In the genomic region with DNA sequence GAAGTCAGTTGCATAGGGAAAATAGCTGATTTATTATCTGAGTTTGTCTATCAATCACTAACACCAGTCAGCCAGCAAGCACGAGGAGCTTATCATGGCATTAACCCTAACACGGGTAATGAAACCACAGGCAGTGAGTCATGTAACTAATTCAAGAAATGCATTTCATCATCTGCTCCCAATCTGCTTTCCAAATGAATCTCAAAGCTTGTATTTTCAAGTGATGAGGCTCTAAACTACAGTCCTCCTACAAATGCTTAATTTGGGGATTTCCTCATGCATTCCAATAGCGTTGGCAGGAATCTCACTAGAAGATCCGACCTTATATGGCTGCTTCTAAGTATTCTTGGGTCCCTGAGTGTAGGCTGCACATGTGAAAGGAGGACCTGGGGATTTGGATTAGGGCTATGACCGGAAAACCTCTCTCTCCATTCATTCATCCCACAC, we compare ENCODE assay signal across 8 cellular contexts.
A peak's percentile ranks its signal among the peaks of the same experiment; 100 is the strongest.
DNase-seq lines count a peak whose midpoint lies in the region; ATAC-seq, FAIRE-seq and TF ChIP-seq lines count a peak whose summit lies in the region.

No MANE protein-coding gene starts in this region.

- POLR2A ChIA-PET in MCF 10A (lab: Yijun Ruan, JAX) = interaction anchor here (0.9 to 1.2 kb wide), 2 partner anchors 9 to 119 kb away, joined by 5 read pairs; partner anchors contain the start of gene HSBP1
- POLR2A ChIA-PET in PC-3 (lab: Charles Lee; ENCODE audit: unreplicated experiment) = interaction anchor here (0.5 kb wide), 1 partner anchor 118 kb away, joined by 3 read pairs; the partner anchor contains the start of gene HSBP1

- no peak overlapping the region for H3K4me2 ChIP-seq in PC-3 (ENCODE audit: low read length)

- no peaks in the 10 kb centered on the region for H3K9me3 ChIP-seq in breast epithelium
- no peaks in the 10 kb centered on the region for H3K9me3 ChIP-seq in PC-3 (ENCODE audit: low read length)

- intact Hi-C loops in MCF 10A (cut with micrococcal nuclease) (loop anchor here (5.0 kb wide), 1 partner anchor 118 kb away; the partner anchor contains the start of gene HSBP1), breast epithelium (cut with DNase I; ENCODE audit: low total_unique reads) (no loop called here), PC-3 (cut with micrococcal nuclease) (no loop called here)

- no peak for FAIRE-seq in urothelium cell line (lab: Jason Lieb, UNC)

- peaks cover 20% of the 10 kb centered on the region for H3K4me1 Mint-ChIP-seq in MCF 10A (ENCODE audit: insufficient read depth, unreplicated experiment)

- H3K27me3 ChIP-seq in breast epithelium = no peaks in the 10 kb centered on the region
- H3K27me3 ChIP-seq in PC-3 (ENCODE audit: low read length) = peaks cover 15% of the 10 kb centered on the region

- H3K9me3 Mint-ChIP-seq in MCF 10A (ENCODE audit: unreplicated experiment) = no peaks in the 10 kb centered on the region

- H3K36me3 ChIP-seq in breast epithelium (no peaks in the 10 kb centered on the region), PC-3 (ENCODE audit: low read depth, low read length) (no peaks in the 10 kb centered on the region)

- H3K9me2 ChIP-seq in PC-3 (replicated peaks; ENCODE audit: low read length) = no peaks in the 10 kb centered on the region

- no peaks in the 10 kb centered on the region for H3K79me2 ChIP-seq in PC-3 (ENCODE audit: low read length)

- peak; percentile 89 for DNase-seq in MCF 10A (ENCODE audit: unreplicated experiment)
- DNase-seq in breast epithelium (ENCODE audit: low spot score in 2 of 2) = no peak
- DNase-seq in NOMO-1 (lab: John Stamatoyannopoulos, UW; ENCODE audit: unreplicated experiment in 2 of 2) = peak; percentile 45 to 93
- peak; percentile 94 for DNase-seq in fibroblast of the aortic adventitia (ENCODE audit: low read depth)
- DNase-seq in urothelium cell line (ENCODE audit: low spot score) = peak; percentile 62
- no peak for DNase-seq in PC-3
- no peak for DNase-seq in midbrain (lab: John Stamatoyannopoulos, UW)

- H3K4me3 Mint-ChIP-seq in MCF 10A (ENCODE audit: unreplicated experiment) = no peak overlapping the region

- no TSS peak for BruUV-seq in MCF 10A (replicated peaks; lab: Mats Ljungman, UMichigan)
- BruUV-seq in PC-3 (replicated peaks; lab: Mats Ljungman, UMichigan) = no TSS peak

- ATAC-seq in PC-3 = no peak
- no peak for ATAC-seq in HG03280 (IDR thresholded peaks at IDR 0.05; ENCODE audit: unreplicated experiment)

- H3K27me3 Mint-ChIP-seq in MCF 10A (ENCODE audit: insufficient read depth, unreplicated experiment) = no peaks in the 10 kb centered on the region

- no peaks in the 10 kb centered on the region for H4K20me1 ChIP-seq in PC-3 (ENCODE audit: low read length)

- TF ChIP-seq CTCF in MCF 10A (IDR thresholded peaks at IDR 0.05; ENCODE audit: unreplicated experiment) (no peak), breast epithelium (IDR thresholded peaks at IDR 0.05) (no peak), fibroblast of the aortic adventitia (IDR thresholded peaks at IDR 0.05; ENCODE audit: insufficient read depth, low read length) (no peak), PC-3 (conservative IDR thresholded peaks at IDR 0.05; ENCODE audit: low read depth, low read length) (no peak)

- H3K36me3 Mint-ChIP-seq in MCF 10A (ENCODE audit: insufficient read depth, unreplicated experiment) = peaks cover 6% of the 10 kb centered on the region

- H3F3A ChIP-seq in PC-3 (ENCODE audit: low read length, unreplicated experiment) = no peaks in the 10 kb centered on the region

- H3K4me1 ChIP-seq in breast epithelium = no peaks in the 10 kb centered on the region
- no peaks in the 10 kb centered on the region for H3K4me1 ChIP-seq in PC-3 (ENCODE audit: insufficient read depth, low read length)

- CTCF ChIA-PET in MCF 10A (lab: Yijun Ruan, JAX) = interaction anchor here (0.6 kb wide), 1 partner anchor 1738 kb away, joined by 4 read pairs; no protein-coding TSS in a partner anchor
- CTCF ChIA-PET in PC-3 (lab: Charles Lee) = no interaction called here

- H3K4me3 ChIP-seq in breast epithelium = no peak overlapping the region
- H3K4me3 ChIP-seq in fibroblast of the aortic adventitia (ENCODE audit: low read depth, low read length) = no peak overlapping the region
- H3K4me3 ChIP-seq in PC-3 (ENCODE audit: low read length) = no peak overlapping the region

- H3K27ac Mint-ChIP-seq in MCF 10A (ENCODE audit: low read depth, unreplicated experiment) = peak overlapping the region; percentile 34

- TF ChIP-seq POLR2A in breast epithelium (IDR thresholded peaks at IDR 0.05) = no peak

- no peak overlapping the region for H3K9ac ChIP-seq in PC-3 (ENCODE audit: low read length)

- no peak overlapping the region for H2AFZ ChIP-seq in PC-3 (ENCODE audit: low read length)

- no peak overlapping the region for H3K27ac ChIP-seq in breast epithelium
- no peak overlapping the region for H3K27ac ChIP-seq in PC-3 (ENCODE audit: low read length)

Comparison
In these comparisons a context has a peak if more than half of its experiments do, and no peak if none do; other contexts are left out.
1. DNase-seq: peak in MCF 10A (single experiment), NOMO-1 (2 of 2), fibroblast of the aortic adventitia (single experiment) and urothelium cell line (single experiment); none in breast epithelium (0 of 2), PC-3 (single experiment) and midbrain (single experiment).